Comparison of ENCODE assay signal across 17 cellular contexts in genomic region chr2:128640166-128640846, GRCh38.
DNase-seq lines count a peak whose midpoint lies in the region; ATAC-seq, FAIRE-seq and TF ChIP-seq lines count a peak whose summit lies in the region.
"Had no signal": no experiment of that assay in that cellular context is flagged by ENCODE, and none has a peak within 500 bp of the region (broad histone marks: within the 10 kb centered on the region; RNA-seq: fewer than 3 reads in every experiment).

No MANE protein-coding gene starts in this region.

- no peaks in the 10 kb centered on the region for H3K27me3 ChIP-seq in right lobe of liver
- peaks cover 4 to 39% of the 10 kb centered on the region in 2 experiments; a peak in 4 of 5 replicates for H3K27me3 ChIP-seq in HepG2 (ENCODE audit: control insufficient read depth in 1 of 2, insufficient read depth in 2 of 2, low read length in 2 of 2)
- H3K27me3 ChIP-seq in effector memory CD4-positive, alpha-beta T cell (replicated peaks; ENCODE audit: control insufficient read depth, insufficient read depth, low read length, poor library complexity, severe bottlenecking) = no peaks in the 10 kb centered on the region

- POLR2A ChIA-PET in HepG2 (lab: Yijun Ruan, JAX) = no interaction called here

- FAIRE-seq in HepG2 (lab: Jason Lieb, UNC) = no peak
- FAIRE-seq: HTR-8/SVneo had no signal

- H3K4me3 ChIP-seq in right lobe of liver (no peak overlapping the region), HepG2 (replicated peaks in 1 of 3; ENCODE audit: insufficient read depth in 1 of 3, low read depth in 2 of 3, low read length in 3 of 3) (no peak overlapping the region), coronary artery (no peak overlapping the region)
- H3K4me3 ChIP-seq in effector memory CD4-positive, alpha-beta T cell (ENCODE audit: insufficient read depth, low read depth, low read length, poor library complexity, severe bottlenecking) = no peak overlapping the region

- CTCF ChIA-PET in HepG2 (lab: Yijun Ruan, JAX; ENCODE audit: low intra/inter-chr PET ratio, low total read pairs) = no interaction called here

- WGBS in right lobe of liver (ENCODE audit: insufficient coverage, low coverage, low lambda C conversion rate, missing lambda C conversion rate) = 64% methylated on average over 2 of the region's 4 CpGs
- 9% methylated on average over 4 of the region's 4 CpGs for WGBS in HepG2 (ENCODE audit: low lambda C conversion rate)

- in situ Hi-C loops in HepG2 (cut with HindIII; ENCODE audit: extremely low pct_ligation_motif_present, low pct_unique_long_range_greater_than_20kb) = loop anchor here (25.0 kb wide), 1 partner anchor 578 kb away; no protein-coding TSS in a partner anchor

- peak in 2 of 3 donors; percentile 20 to 32 for DNase-seq in right lobe of liver
- DNase-seq in HepG2 (ENCODE audit: low spot score) = no peak
- peak; percentile 55 for DNase-seq in coronary artery (ENCODE audit: low spot score)
- DNase-seq in left lobe of liver (ENCODE audit: low spot score) = peak; percentile 33
- no peak for DNase-seq in middle frontal gyrus (ENCODE audit: extremely low spot score, low spot score)
- DNase-seq in effector memory CD4-positive, alpha-beta T cell = no peak
- DNase-seq in DMS153 (lab: John Stamatoyannopoulos, UW) = no peak
- DNase-seq: activated effector memory CD4-positive, alpha-beta T cell treated with anti-CD3 and anti-CD28 coated beads, Interleukin-2, amount 50 U/mL, for 16 hours; immature natural killer cell; MM.1S; naive thymus-derived CD8-positive, alpha-beta T cell; NCI-H187; NCI-H446 treated with DMSO at 0.1 percent for 48 hours; stimulated activated CD4-positive, alpha-beta T cell treated with anti-CD3 and anti-CD28 coated beads, Interleukin-15, amount 100 ng/mL, for 24 hours; stimulated activated naive CD4-positive, alpha-beta T cell had no signal

- ATAC-seq in right lobe of liver (no peak), HepG2 (no peak), left lobe of liver (no peak), GM18907 (IDR thresholded peaks at IDR 0.05; ENCODE audit: unreplicated experiment) (no peak)
- ATAC-seq: naive thymus-derived CD8-positive, alpha-beta T cell had no signal

- H3K36me3 ChIP-seq in right lobe of liver (no peaks in the 10 kb centered on the region), HepG2 (replicated peaks in 1 of 2; ENCODE audit: control insufficient read depth in 1 of 2, insufficient read depth in 2 of 2, low read length in 2 of 2) (no peaks in the 10 kb centered on the region)
- H3K36me3 ChIP-seq in effector memory CD4-positive, alpha-beta T cell (ENCODE audit: control insufficient read depth, insufficient read depth, low read length) = no peaks in the 10 kb centered on the region

- no peak overlapping the region for H3K4me2 ChIP-seq in HepG2 (ENCODE audit: low read depth, low read length)

- TF ChIP-seq EP300 in HepG2 (IDR thresholded peaks at IDR 0.05; ENCODE audit: low read depth in 2 of 2, low read length in 2 of 2) (no peak), HepG2 (CRISPR knock-in tag; IDR thresholded peaks at IDR 0.05; ENCODE audit: borderline replicate concordance) (no peak)

- H3K4me1 ChIP-seq in right lobe of liver (no peaks in the 10 kb centered on the region), HepG2 (ENCODE audit: insufficient read depth, low read length) (no peaks in the 10 kb centered on the region)
- H3K4me1 ChIP-seq in effector memory CD4-positive, alpha-beta T cell (ENCODE audit: control insufficient read depth, insufficient read depth, low read length, poor library complexity, severe bottlenecking) = no peaks in the 10 kb centered on the region

- H3K9me3 ChIP-seq in right lobe of liver (no peaks in the 10 kb centered on the region), HepG2 (ENCODE audit: low read length) (no peaks in the 10 kb centered on the region)
- H3K9me3 ChIP-seq in effector memory CD4-positive, alpha-beta T cell (ENCODE audit: control insufficient read depth, low read length) = no peaks in the 10 kb centered on the region

- no peaks in the 10 kb centered on the region for H3K79me2 ChIP-seq in HepG2 (ENCODE audit: insufficient read depth, low read length)

- no TSS peak for BruUV-seq in HepG2 (replicated peaks; lab: Mats Ljungman, UMichigan)

- intact Hi-C loops in right lobe of liver (cut with DNase I) = no loop called here
- intact Hi-C loops in HepG2 (cut with micrococcal nuclease; ENCODE audit: unreplicated experiment) = no loop called here

- TF ChIP-seq POLR2A in right lobe of liver (IDR thresholded peaks at IDR 0.05) (no peak), HepG2 (IDR thresholded peaks at IDR 0.05; ENCODE audit: insufficient read depth in 1 of 2, low read depth in 2 of 2, low read length in 2 of 2) (no peak)

- H4K20me1 ChIP-seq in HepG2 (ENCODE audit: insufficient read depth, low read length) = no peaks in the 10 kb centered on the region

- H3K9ac ChIP-seq in HepG2 (ENCODE audit: insufficient read depth, low read depth, low read length) = no peak overlapping the region

- TF ChIP-seq RAD21 in HepG2 (CRISPR knock-in tag; IDR thresholded peaks at IDR 0.05) = no peak

- H2AFZ ChIP-seq in HepG2 (ENCODE audit: low read length) = no peak overlapping the region

- no peak for TF ChIP-seq CTCF in right lobe of liver (IDR thresholded peaks at IDR 0.05)
- TF ChIP-seq CTCF in HepG2 (CRISPR knock-in tag; IDR thresholded peaks at IDR 0.05) = no peak
- no peak for TF ChIP-seq CTCF in coronary artery (IDR thresholded peaks at IDR 0.05)

- H3K27ac ChIP-seq in right lobe of liver (no peak overlapping the region), HepG2 (ENCODE audit: extremely low read length, insufficient read depth, low read length) (no peak overlapping the region), coronary artery (no peak overlapping the region)
- no peak overlapping the region for H3K27ac ChIP-seq in effector memory CD4-positive, alpha-beta T cell (ENCODE audit: insufficient read depth, low read length, poor library complexity, severe bottlenecking)

TF ChIP-seq in HepG2, 621 proteins besides CTCF, POLR2A, EP300 and RAD21 (continues in another document):
- TF ChIP-seq SIN3B (IDR thresholded peaks at IDR 0.05; ENCODE audit: low read length) = no peak
- no peak for TF ChIP-seq ZNF615 (CRISPR knock-in tag; IDR thresholded peaks at IDR 0.05; ENCODE audit: borderline replicate concordance)
- no peak for TF ChIP-seq ZHX2 (IDR thresholded peaks at IDR 0.05; ENCODE audit: low read depth)
- TF ChIP-seq ZHX2 (CRISPR knock-in tag; IDR thresholded peaks at IDR 0.05; ENCODE audit: borderline replicate concordance) = no peak
- TF ChIP-seq MXD4 (CRISPR knock-in tag; IDR thresholded peaks at IDR 0.05) = no peak
- TF ChIP-seq HNRNPL (IDR thresholded peaks at IDR 0.05; ENCODE audit: low read depth, low read length) = no peak
- no peak for TF ChIP-seq RXRA (CRISPR knock-in tag; IDR thresholded peaks at IDR 0.05)
- TF ChIP-seq ARHGAP35 (CRISPR knock-in tag; IDR thresholded peaks at IDR 0.05; ENCODE audit: borderline replicate concordance) = no peak
- TF ChIP-seq U2AF1 (optimal IDR thresholded peaks at IDR 0.05; ENCODE audit: low read depth, low read length) = no peak
- TF ChIP-seq ZBTB44 (CRISPR knock-in tag; IDR thresholded peaks at IDR 0.05) = no peak
- TF ChIP-seq MED1 (CRISPR knock-in tag; IDR thresholded peaks at IDR 0.05) = no peak

Comparison
In these comparisons a context has a peak if more than half of its experiments do, and no peak if none do; other contexts are left out.
1. DNase-seq: peak in right lobe of liver (2 of 3), coronary artery (single experiment) and left lobe of liver (single experiment); none in HepG2 (single experiment), middle frontal gyrus (single experiment), effector memory CD4-positive, alpha-beta T cell (0 of 3) and DMS153 (single experiment).